1 cellular context compared by ENCODE assay signal in genomic region chr4:11470709-11471441, GRCh38.
TF ChIP-seq lines count a peak whose summit lies in the region.

No MANE protein-coding gene starts in this region.

TF ChIP-seq in SK-N-SH treated with all-trans-retinoic acid at 6 μM for 48 hours, 23 proteins besides CTCF, POLR2A, EP300 and RAD21 (continued from another document):
- TF ChIP-seq CSRNP3 (CRISPR knock-in tag; IDR thresholded peaks at IDR 0.05): no peak
- TF ChIP-seq TCF4 (CRISPR knock-in tag; IDR thresholded peaks at IDR 0.05; ENCODE audit: borderline replicate concordance): no peak
- TF ChIP-seq PPARA (CRISPR knock-in tag; IDR thresholded peaks at IDR 0.05; ENCODE audit: borderline replicate concordance): no peak
- no peak for TF ChIP-seq POU6F1 (CRISPR knock-in tag; IDR thresholded peaks at IDR 0.05; ENCODE audit: borderline replicate concordance, low read depth)
- no peak for TF ChIP-seq CSDC2 (CRISPR knock-in tag; IDR thresholded peaks at IDR 0.05)
- TF ChIP-seq ZNF8 (CRISPR knock-in tag; IDR thresholded peaks at IDR 0.05): no peak
- no peak for TF ChIP-seq TOX (CRISPR knock-in tag; IDR thresholded peaks at IDR 0.05; ENCODE audit: borderline replicate concordance)
- no peak for TF ChIP-seq ZC3H10 (CRISPR knock-in tag; IDR thresholded peaks at IDR 0.05)
- no peak for TF ChIP-seq SNAI2 (CRISPR knock-in tag; IDR thresholded peaks at IDR 0.05)
- TF ChIP-seq ZNF70 (CRISPR knock-in tag; IDR thresholded peaks at IDR 0.05): no peak
